Comparison of ENCODE assay signal across 1 cellular context in the genomic region with DNA sequence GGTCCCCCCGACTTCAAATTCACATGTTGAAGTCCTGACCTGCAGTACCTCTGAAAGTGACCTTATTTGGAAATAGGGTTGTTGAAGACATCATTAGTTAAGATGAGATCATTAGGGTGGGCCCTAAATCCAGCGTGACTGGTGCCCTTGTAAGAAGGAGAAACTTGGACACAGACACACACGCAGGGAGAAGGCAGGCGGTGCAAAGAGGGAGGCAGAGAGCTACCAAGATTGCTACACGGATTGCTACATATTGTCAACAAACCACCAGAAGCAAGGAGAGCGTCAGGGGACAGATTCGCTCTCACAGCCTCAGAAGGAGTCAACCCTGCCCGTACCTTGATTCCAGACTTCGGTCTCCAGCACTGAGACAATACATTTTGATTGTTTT.
TF ChIP-seq lines count a peak whose summit lies in the region.

No MANE protein-coding gene starts in this region.

TF ChIP-seq in K562, 482 proteins besides CTCF, POLR2A, EP300 and RAD21:
- TF ChIP-seq TEAD1 (CRISPR knock-in tag; IDR thresholded peaks at IDR 0.05) (no peak), ZNF41 (CRISPR knock-in tag; conservative IDR thresholded peaks at IDR 0.05) (no peak), HDAC1 (IDR thresholded peaks at IDR 0.05) (no peak), NFIC (IDR thresholded peaks at IDR 0.05) (no peak), SETDB1 (IDR thresholded peaks at IDR 0.05; ENCODE audit: low read length) (no peak), TRIM24 (IDR thresholded peaks at IDR 0.05) (no peak)
- TF ChIP-seq, protein P1, sequence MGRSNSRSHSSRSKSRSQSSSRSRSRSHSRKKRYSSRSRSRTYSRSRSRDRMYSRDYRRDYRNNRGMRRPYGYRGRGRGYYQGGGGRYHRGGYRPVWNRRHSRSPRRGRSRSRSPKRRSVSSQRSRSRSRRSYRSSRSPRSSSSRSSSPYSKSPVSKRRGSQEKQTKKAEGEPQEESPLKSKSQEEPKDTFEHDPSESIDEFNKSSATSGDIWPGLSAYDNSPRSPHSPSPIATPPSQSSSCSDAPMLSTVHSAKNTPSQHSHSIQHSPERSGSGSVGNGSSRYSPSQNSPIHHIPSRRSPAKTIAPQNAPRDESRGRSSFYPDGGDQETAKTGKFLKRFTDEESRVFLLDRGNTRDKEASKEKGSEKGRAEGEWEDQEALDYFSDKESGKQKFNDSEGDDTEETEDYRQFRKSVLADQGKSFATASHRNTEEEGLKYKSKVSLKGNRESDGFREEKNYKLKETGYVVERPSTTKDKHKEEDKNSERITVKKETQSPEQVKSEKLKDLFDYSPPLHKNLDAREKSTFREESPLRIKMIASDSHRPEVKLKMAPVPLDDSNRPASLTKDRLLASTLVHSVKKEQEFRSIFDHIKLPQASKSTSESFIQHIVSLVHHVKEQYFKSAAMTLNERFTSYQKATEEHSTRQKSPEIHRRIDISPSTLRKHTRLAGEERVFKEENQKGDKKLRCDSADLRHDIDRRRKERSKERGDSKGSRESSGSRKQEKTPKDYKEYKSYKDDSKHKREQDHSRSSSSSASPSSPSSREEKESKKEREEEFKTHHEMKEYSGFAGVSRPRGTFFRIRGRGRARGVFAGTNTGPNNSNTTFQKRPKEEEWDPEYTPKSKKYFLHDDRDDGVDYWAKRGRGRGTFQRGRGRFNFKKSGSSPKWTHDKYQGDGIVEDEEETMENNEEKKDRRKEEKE (IDR thresholded peaks at IDR 0.05; ENCODE audit: borderline replicate concordance in 1 of 2, control insufficient read depth in 1 of 2, low read depth in 2 of 2, low read length in 1 of 2) = no peak
- TF ChIP-seq, protein P2, sequence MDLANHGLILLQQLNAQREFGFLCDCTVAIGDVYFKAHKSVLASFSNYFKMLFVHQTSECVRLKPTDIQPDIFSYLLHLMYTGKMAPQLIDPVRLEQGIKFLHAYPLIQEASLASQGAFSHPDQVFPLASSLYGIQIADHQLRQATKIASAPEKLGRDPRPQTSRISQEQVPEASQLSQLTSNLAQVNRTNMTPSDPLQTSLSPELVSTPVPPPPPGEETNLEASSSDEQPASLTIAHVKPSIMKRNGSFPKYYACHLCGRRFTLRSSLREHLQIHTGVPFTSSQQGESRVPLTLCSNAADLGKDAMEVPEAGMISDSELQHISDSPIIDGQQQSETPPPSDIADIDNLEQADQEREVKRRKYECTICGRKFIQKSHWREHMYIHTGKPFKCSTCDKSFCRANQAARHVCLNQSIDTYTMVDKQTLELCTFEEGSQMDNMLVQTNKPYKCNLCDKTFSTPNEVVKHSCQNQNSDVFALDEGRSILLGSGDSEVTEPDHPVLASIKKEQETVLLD (IDR thresholded peaks at IDR 0.05) = no peak
